ENCODE assay signal across 8 cellular contexts in genomic region chr6:25302677-25303128, GRCh38. TPM values are rescaled to one million over a fixed set of nuclear protein-coding genes. Genes with fewer than 3 reads are reported as not detected.
A peak's percentile ranks its signal among the peaks of the same experiment; 100 is the strongest.
DNase-seq lines count a peak whose midpoint lies in the region; ATAC-seq and TF ChIP-seq lines count a peak whose summit lies in the region.

No MANE protein-coding gene starts in this region.

- H3F3A ChIP-seq in smooth muscle cell (ENCODE audit: low read depth) = peaks cover 15% of the 10 kb centered on the region

- H3K9ac ChIP-seq in smooth muscle cell (ENCODE audit: low read depth) = no peak overlapping the region
- no peak overlapping the region for H3K9ac ChIP-seq in mesendoderm (ENCODE audit: low read length)

- WGBS in smooth muscle cell (ENCODE audit: low lambda C conversion rate) = 8% methylated on average over 6 of the region's 6 CpGs
- no CpG with 5 or more reads among the region's 6 CpGs for WGBS in mesendoderm (ENCODE audit: extremely low coverage, insufficient coverage, low lambda C conversion rate)
- WGBS in spleen, 5 donors = 63 to 69% (median 65%) methylated on average over 6 of the region's 6 CpGs

- no peak overlapping the region for H2BK120ac ChIP-seq in mesendoderm (ENCODE audit: low read depth, low read length)

- H3K36me3 Mint-ChIP-seq in activated naive CD4-positive, alpha-beta T cell treated with anti-CD3 and anti-CD28 coated beads, Interleukin-2, amount 50 U/mL, for 72 hours = no peaks in the 10 kb centered on the region

- no peak overlapping the region for H2BK15ac ChIP-seq in mesendoderm (replicated peaks; ENCODE audit: low read depth)

- H3K23ac ChIP-seq in mesendoderm (ENCODE audit: low read length) = no peak overlapping the region

- H3K27ac Mint-ChIP-seq in activated naive CD4-positive, alpha-beta T cell treated with anti-CD3 and anti-CD28 coated beads, Interleukin-2, amount 50 U/mL, for 72 hours = no peak overlapping the region

- no peak overlapping the region for H2BK5ac ChIP-seq in mesendoderm (ENCODE audit: low read length)

- intact Hi-C loops in spleen (cut with DNase I; ENCODE audit: low total_unique reads) = no loop called here

- no peaks in the 10 kb centered on the region for H3K9me3 ChIP-seq in smooth muscle cell (replicated peaks; ENCODE audit: low read depth)
- no peaks in the 10 kb centered on the region for H3K9me3 ChIP-seq in spleen

- ATAC-seq in activated naive CD4-positive, alpha-beta T cell treated with anti-CD3 and anti-CD28 coated beads, Interleukin-2, amount 50 U/mL, for 72 hours = no peak
- no peak for ATAC-seq in HG03521 (IDR thresholded peaks at IDR 0.05; ENCODE audit: unreplicated experiment)

- no peak for TF ChIP-seq CTCF in smooth muscle cell (IDR thresholded peaks at IDR 0.05; ENCODE audit: borderline replicate concordance, insufficient read depth, poor library complexity, severe bottlenecking)
- TF ChIP-seq CTCF in spleen (IDR thresholded peaks at IDR 0.05 in 8 of 11, conservative IDR thresholded peaks at IDR 0.05 in 3 of 11) = no peak

- H3K4ac ChIP-seq in mesendoderm (ENCODE audit: low read depth, low read length) = no peak overlapping the region

- H3K4me1 ChIP-seq in smooth muscle cell (ENCODE audit: low read depth) (peaks cover 11% of the 10 kb centered on the region), mesendoderm (ENCODE audit: control insufficient read depth, low read depth, low read length) (peaks cover 3% of the 10 kb centered on the region), spleen (peaks cover 0 to 55% (median 36%) of the 10 kb centered on the region in 6 donors)

- H3K4me2 ChIP-seq in smooth muscle cell (peak overlapping the region; percentile 55), mesendoderm (ENCODE audit: low read length) (no peak overlapping the region)

- H3K79me2 ChIP-seq in smooth muscle cell (ENCODE audit: low read depth) (peaks cover 53% of the 10 kb centered on the region), mesendoderm (ENCODE audit: control insufficient read depth, insufficient read depth, low read length) (peaks cover 10% of the 10 kb centered on the region)

- peak overlapping the region; percentile 0 for H3K4me3 ChIP-seq in smooth muscle cell
- H3K4me3 ChIP-seq in mesendoderm (ENCODE audit: low read length) = no peak overlapping the region
- no peak overlapping the region for H3K4me3 ChIP-seq in spleen

- peaks cover 44% of the 10 kb centered on the region for H4K20me1 ChIP-seq in smooth muscle cell (ENCODE audit: low read depth)

- no peak overlapping the region for H4K8ac ChIP-seq in mesendoderm (ENCODE audit: low read depth, low read length)

- DNase-seq in HCEC 1CT (peak; percentile 95), NCI-H69 (lab: John Stamatoyannopoulos, UW) (peak; percentile 57), glomerular visceral epithelial cell (ENCODE audit: extremely low spot score) (peak; percentile 79), smooth muscle cell (lab: John Stamatoyannopoulos, UW; ENCODE audit: unreplicated experiment) (no peak), mesendoderm (no peak), spleen (no peak)
- no peak for DNase-seq in activated naive CD4-positive, alpha-beta T cell treated with anti-CD3 and anti-CD28 coated beads, Interleukin-2, amount 50 U/mL, for 72 hours (ENCODE audit: low spot score in 2 of 2)

- H3K36me3 ChIP-seq in smooth muscle cell (ENCODE audit: low read depth) (no peaks in the 10 kb centered on the region), mesendoderm (ENCODE audit: control insufficient read depth, insufficient read depth, low read length) (no peaks in the 10 kb centered on the region), spleen (no peaks in the 10 kb centered on the region)

- H3K56ac ChIP-seq in mesendoderm (ENCODE audit: low read length) = no peak overlapping the region

- peaks cover 7% of the 10 kb centered on the region for H3K79me1 ChIP-seq in mesendoderm (ENCODE audit: low read length)

- H3K18ac ChIP-seq in mesendoderm (ENCODE audit: low read length) = no peak overlapping the region

- no peak overlapping the region for H2AK5ac ChIP-seq in mesendoderm (ENCODE audit: low read length)

- H3K27ac ChIP-seq in smooth muscle cell (ENCODE audit: low read depth) (peak overlapping the region; percentile 59), mesendoderm (ENCODE audit: low read depth, low read length) (no peak overlapping the region), spleen (peak overlapping the region in 2 of 8 donors; percentile 62 to 74)

- H3K27me3 ChIP-seq in smooth muscle cell (ENCODE audit: low read depth) = no peaks in the 10 kb centered on the region
- H3K27me3 ChIP-seq in mesendoderm (ENCODE audit: insufficient read depth, low read length, poor library complexity) = no peaks in the 10 kb centered on the region
- no peaks in the 10 kb centered on the region for H3K27me3 ChIP-seq in spleen (replicated peaks in 1 of 7)

- H4K5ac ChIP-seq in mesendoderm (ENCODE audit: low read length) = no peak overlapping the region

- H3K9me3 Mint-ChIP-seq in activated naive CD4-positive, alpha-beta T cell treated with anti-CD3 and anti-CD28 coated beads, Interleukin-2, amount 50 U/mL, for 72 hours = no peaks in the 10 kb centered on the region

- no peak for TF ChIP-seq POLR2A in spleen (IDR thresholded peaks at IDR 0.05)

- H2AFZ ChIP-seq in smooth muscle cell (ENCODE audit: low read depth) = no peak overlapping the region

RNA-seq across cellular contexts. Expression of gene CARMIL1, which starts 23.5 kb away (rescaled TPM):
- 24.1 and 31.1 TPM in 2 replicates for total RNA-seq in smooth muscle cell
- 5.7 and 7.6 TPM in 2 replicates for polyA plus RNA-seq in smooth muscle cell
- 15.5 TPM for polyA plus RNA-seq in mesendoderm (2013, experiment 1 of 2)
- polyA plus RNA-seq in mesendoderm (2013, experiment 2 of 2) = 18.4 TPM
- total RNA-seq in spleen = 10 to 100 TPM in 4 of 7 donors, 1 to 10 TPM in 3; 7.8 to 34.8 (median 10.1) TPM
- 1 to 10 TPM; 3.7 to 8.7 (median 5.6) TPM for polyA plus RNA-seq in spleen
- 10 to 100 TPM in 1 of 2 donors, 1 to 10 TPM in 1; 5.2 to 13.4 TPM for total RNA-seq in activated naive CD4-positive, alpha-beta T cell treated with anti-CD3 and anti-CD28 coated beads, Interleukin-2, amount 50 U/mL, for 72 hours

Comparison
In these comparisons a context has a peak if more than half of its experiments do, and no peak if none do; other contexts are left out.
1. DNase-seq: peak in HCEC 1CT (single experiment), NCI-H69 (single experiment) and glomerular visceral epithelial cell (single experiment); none in smooth muscle cell (single experiment), mesendoderm (single experiment), spleen (single experiment) and activated naive CD4-positive, alpha-beta T cell treated with anti-CD3 and anti-CD28 coated beads, Interleukin-2, amount 50 U/mL, for 72 hours (0 of 2).